Comparison of ENCODE assay signal across 10 cellular contexts in the genomic region with DNA sequence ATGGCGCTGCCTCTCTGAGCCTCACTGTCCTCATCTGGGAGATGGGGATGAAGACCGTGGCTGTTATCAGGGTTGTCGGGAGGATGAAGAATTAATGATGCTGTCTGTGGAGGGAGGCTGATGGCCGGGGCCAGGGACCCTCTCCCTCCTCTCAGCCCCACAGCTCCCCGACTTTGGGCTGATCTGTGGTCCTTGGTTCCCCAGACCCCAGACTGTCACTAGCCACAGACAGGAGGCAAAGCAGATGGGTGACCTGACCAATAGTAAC. TPM values are rescaled to one million over a fixed set of nuclear protein-coding genes. Genes with fewer than 3 reads are reported as not detected.
A peak's percentile ranks its signal among the peaks of the same experiment; 100 is the strongest.
DNase-seq lines count a peak whose midpoint lies in the region; ATAC-seq and TF ChIP-seq lines count a peak whose summit lies in the region.
"Not testable (repeated sequence)": the region's sequence is repeated elsewhere in the genome, so short reads cannot be mapped to it uniquely, and the experiment has no call there.
"Had no signal": no experiment of that assay in that cellular context is flagged by ENCODE, and none has a peak within 500 bp of the region (broad histone marks: within the 10 kb centered on the region; RNA-seq: fewer than 3 reads in every experiment).

No MANE protein-coding gene starts in this region.

- not testable (repeated sequence) for ATAC-seq in CD4-positive, alpha-beta T cell (ENCODE audit: poor library complexity); activated B cell treated with CpG ODN at 0.5 μM for 24 hours (ENCODE audit: low read depth); activated T-helper 17 cell treated with anti-CD3 and anti-CD28 coated beads, Interleukin-2, amount 50 U/mL, for 72 hours (replicated peaks); natural killer cell treated with Interleukin-12 subunit alpha and Interleukin-12 subunit beta and Interleukin-15 and Interleukin-18, amount 100 ng/mL, for 72 hours; stimulated activated naive CD8-positive, alpha-beta T cell treated with anti-CD3 and anti-CD28 coated beads, Interleukin-15, amount 100 ng/mL, for 72 hours

- not testable (repeated sequence) for BruUV-seq in MCF 10A (replicated peaks; lab: Mats Ljungman, UMichigan)

- POLR2A ChIA-PET in CD4-positive, alpha-beta T cell (lab: Charles Lee); activated B cell treated with CpG ODN at 0.5 μM for 24 hours (lab: Charles Lee): not testable (repeated sequence)
- POLR2A ChIA-PET in MCF 10A (lab: Yijun Ruan, JAX) = interaction anchor here (0.8 kb wide), 1 partner anchor 14 kb away, joined by 4 read pairs; no protein-coding TSS in a partner anchor

- H3K36me3 Mint-ChIP-seq in CD4-positive, alpha-beta T cell (ENCODE audit: low read depth); activated B cell treated with CpG ODN at 0.5 μM for 24 hours (ENCODE audit: low read depth); activated T-helper 17 cell treated with anti-CD3 and anti-CD28 coated beads, Interleukin-2, amount 50 U/mL, for 72 hours (ENCODE audit: low read depth); MCF 10A (ENCODE audit: insufficient read depth, unreplicated experiment); natural killer cell treated with Interleukin-12 subunit alpha and Interleukin-12 subunit beta and Interleukin-15 and Interleukin-18, amount 100 ng/mL, for 72 hours: not testable (repeated sequence)

- H3K9me3 Mint-ChIP-seq in CD4-positive, alpha-beta T cell; activated B cell treated with CpG ODN at 0.5 μM for 24 hours; activated T-helper 17 cell treated with anti-CD3 and anti-CD28 coated beads, Interleukin-2, amount 50 U/mL, for 72 hours; MCF 10A (ENCODE audit: unreplicated experiment); natural killer cell treated with Interleukin-12 subunit alpha and Interleukin-12 subunit beta and Interleukin-15 and Interleukin-18, amount 100 ng/mL, for 72 hours; stimulated activated naive CD8-positive, alpha-beta T cell treated with anti-CD3 and anti-CD28 coated beads, Interleukin-15, amount 100 ng/mL, for 72 hours: not testable (repeated sequence)

- H3K27me3 ChIP-seq in CD4-positive, alpha-beta T cell (ENCODE audit: control insufficient read depth, insufficient read depth, low read length); HL-60 (ENCODE audit: insufficient read depth, poor library complexity, severe bottlenecking); layer of hippocampus (ENCODE audit: control insufficient read depth, insufficient read depth, low read length): not testable (repeated sequence)

- H3K4me3 Mint-ChIP-seq in CD4-positive, alpha-beta T cell = peak overlapping the region; percentile 49
- peak overlapping the region; percentile 58 for H3K4me3 Mint-ChIP-seq in activated B cell treated with CpG ODN at 0.5 μM for 24 hours
- H3K4me3 Mint-ChIP-seq in activated T-helper 17 cell treated with anti-CD3 and anti-CD28 coated beads, Interleukin-2, amount 50 U/mL, for 72 hours = peak overlapping the region; percentile 43
- peak overlapping the region; percentile 16 for H3K4me3 Mint-ChIP-seq in MCF 10A (ENCODE audit: unreplicated experiment)
- peak overlapping the region; percentile 55 for H3K4me3 Mint-ChIP-seq in natural killer cell treated with Interleukin-12 subunit alpha and Interleukin-12 subunit beta and Interleukin-15 and Interleukin-18, amount 100 ng/mL, for 72 hours
- peak overlapping the region; percentile 28 to 54 for H3K4me3 Mint-ChIP-seq in stimulated activated naive CD8-positive, alpha-beta T cell treated with anti-CD3 and anti-CD28 coated beads, Interleukin-15, amount 100 ng/mL, for 72 hours

- intact Hi-C loops in CD4-positive, alpha-beta T cell (cut with DNase I, micrococcal nuclease); activated B cell treated with CpG ODN at 0.5 μM for 24 hours (cut with micrococcal nuclease); MCF 10A (cut with micrococcal nuclease): not testable (repeated sequence)

- CTCF ChIA-PET in CD4-positive, alpha-beta T cell (lab: Charles Lee) = interaction anchor here (1.4 kb wide), 1 partner anchor 12 kb away, joined by 3 read pairs; no protein-coding TSS in a partner anchor
- CTCF ChIA-PET in activated B cell treated with CpG ODN at 0.5 μM for 24 hours (lab: Charles Lee); MCF 10A (lab: Yijun Ruan, JAX): not testable (repeated sequence)

- H3K27me3 Mint-ChIP-seq in CD4-positive, alpha-beta T cell = peaks cover 37% of the 10 kb centered on the region
- not testable (repeated sequence) for H3K27me3 Mint-ChIP-seq in activated B cell treated with CpG ODN at 0.5 μM for 24 hours; MCF 10A (ENCODE audit: insufficient read depth, unreplicated experiment); natural killer cell treated with Interleukin-12 subunit alpha and Interleukin-12 subunit beta and Interleukin-15 and Interleukin-18, amount 100 ng/mL, for 72 hours
- H3K27me3 Mint-ChIP-seq in activated T-helper 17 cell treated with anti-CD3 and anti-CD28 coated beads, Interleukin-2, amount 50 U/mL, for 72 hours = peaks cover 17% of the 10 kb centered on the region
- H3K27me3 Mint-ChIP-seq in stimulated activated naive CD8-positive, alpha-beta T cell treated with anti-CD3 and anti-CD28 coated beads, Interleukin-15, amount 100 ng/mL, for 72 hours = peaks cover 51% of the 10 kb centered on the region

- not testable (repeated sequence) for H3K27ac ChIP-seq in CD4-positive, alpha-beta T cell (ENCODE audit: low read depth, low read length); HL-60 (replicated peaks)
- H3K27ac ChIP-seq in layer of hippocampus (ENCODE audit: low read depth, low read length) = peak overlapping the region; percentile 30

- DNase-seq in CD4-positive, alpha-beta T cell; HL-60 (ENCODE audit: low read depth in 1 of 2, low spot score in 1 of 2); activated B cell treated with CpG ODN at 0.5 μM for 24 hours; MCF 10A (ENCODE audit: unreplicated experiment); natural killer cell treated with Interleukin-12 subunit alpha and Interleukin-12 subunit beta and Interleukin-15 and Interleukin-18, amount 100 ng/mL, for 72 hours (ENCODE audit: low spot score); stimulated activated naive CD8-positive, alpha-beta T cell treated with anti-CD3 and anti-CD28 coated beads, Interleukin-15, amount 100 ng/mL, for 72 hours: not testable (repeated sequence)

- peak overlapping the region; percentile 66 for H3K4me3 ChIP-seq in HL-60 (replicated peaks; ENCODE audit: insufficient read depth, low read length)

- H3K4me1 Mint-ChIP-seq in CD4-positive, alpha-beta T cell (ENCODE audit: low read depth); activated B cell treated with CpG ODN at 0.5 μM for 24 hours; activated T-helper 17 cell treated with anti-CD3 and anti-CD28 coated beads, Interleukin-2, amount 50 U/mL, for 72 hours; MCF 10A (ENCODE audit: insufficient read depth, unreplicated experiment); natural killer cell treated with Interleukin-12 subunit alpha and Interleukin-12 subunit beta and Interleukin-15 and Interleukin-18, amount 100 ng/mL, for 72 hours (ENCODE audit: low read depth in 2 of 2); stimulated activated naive CD8-positive, alpha-beta T cell treated with anti-CD3 and anti-CD28 coated beads, Interleukin-15, amount 100 ng/mL, for 72 hours: not testable (repeated sequence)

- H3K9me3 ChIP-seq in CD4-positive, alpha-beta T cell (ENCODE audit: control insufficient read depth, low read length) = not testable (repeated sequence)

- H3K27ac Mint-ChIP-seq in CD4-positive, alpha-beta T cell; activated B cell treated with CpG ODN at 0.5 μM for 24 hours; activated T-helper 17 cell treated with anti-CD3 and anti-CD28 coated beads, Interleukin-2, amount 50 U/mL, for 72 hours; MCF 10A (ENCODE audit: low read depth, unreplicated experiment); natural killer cell treated with Interleukin-12 subunit alpha and Interleukin-12 subunit beta and Interleukin-15 and Interleukin-18, amount 100 ng/mL, for 72 hours; stimulated activated naive CD8-positive, alpha-beta T cell treated with anti-CD3 and anti-CD28 coated beads, Interleukin-15, amount 100 ng/mL, for 72 hours: not testable (repeated sequence)

- not testable (repeated sequence) for TF ChIP-seq CTCF in CD4-positive, alpha-beta T cell (IDR thresholded peaks at IDR 0.05); HL-60 (IDR thresholded peaks at IDR 0.05; ENCODE audit: insufficient read depth, low read length); activated B cell treated with CpG ODN at 0.5 μM for 24 hours (IDR thresholded peaks at IDR 0.05); MCF 10A (IDR thresholded peaks at IDR 0.05; ENCODE audit: unreplicated experiment)

RNA-seq across cellular contexts. Expression of gene BMP8B, which starts 1.6 kb away (rescaled TPM):
- total RNA-seq in CD4-positive, alpha-beta T cell = under 1 TPM in 1 of 2 experiments, not detected in 1; 0.06 TPM
- total RNA-seq in activated B cell treated with CpG ODN at 0.5 μM for 24 hours (1.2 and 1.4 TPM in 2 replicates), MCF 10A (2022) (0.21 and 0.52 TPM in 2 replicates)
- under 1 TPM; 0.08 to 0.37 TPM for total RNA-seq in activated T-helper 17 cell treated with anti-CD3 and anti-CD28 coated beads, Interleukin-2, amount 50 U/mL, for 72 hours
- total RNA-seq in natural killer cell treated with Interleukin-12 subunit alpha and Interleukin-12 subunit beta and Interleukin-15 and Interleukin-18, amount 100 ng/mL, for 72 hours = 1 to 10 TPM in 1 of 2 donors, under 1 TPM in 1; 0.84 to 1.8 TPM

RNA-seq across cellular contexts. Expression of gene OXCT2, which starts 15.9 kb away (rescaled TPM):
- total RNA-seq in CD4-positive, alpha-beta T cell = not detected
- total RNA-seq in activated B cell treated with CpG ODN at 0.5 μM for 24 hours (1.2 TPM in 2 replicates), MCF 10A (2022) (not detected in 2 replicates)
- total RNA-seq in activated T-helper 17 cell treated with anti-CD3 and anti-CD28 coated beads, Interleukin-2, amount 50 U/mL, for 72 hours = 1 to 10 TPM in 1 of 2 donors, under 1 TPM in 1; 0.69 to 1.1 TPM
- under 1 TPM; 0.47 to 0.59 TPM for total RNA-seq in natural killer cell treated with Interleukin-12 subunit alpha and Interleukin-12 subunit beta and Interleukin-15 and Interleukin-18, amount 100 ng/mL, for 72 hours
- total RNA-seq: A673, H4 had no signal

RNA-seq across cellular contexts. Expression of gene PPIE, which starts 48.4 kb away (rescaled TPM):
- 10 to 100 TPM; 45.0 to 46.7 TPM for total RNA-seq in CD4-positive, alpha-beta T cell
- 64.9 and 68.5 TPM in 2 replicates for total RNA-seq in activated B cell treated with CpG ODN at 0.5 μM for 24 hours
- 10 to 100 TPM; 56.0 to 68.7 TPM for total RNA-seq in activated T-helper 17 cell treated with anti-CD3 and anti-CD28 coated beads, Interleukin-2, amount 50 U/mL, for 72 hours
- 44.8 and 45.8 TPM in 2 replicates for total RNA-seq in MCF 10A (2022)
- total RNA-seq in natural killer cell treated with Interleukin-12 subunit alpha and Interleukin-12 subunit beta and Interleukin-15 and Interleukin-18, amount 100 ng/mL, for 72 hours = 10 to 100 TPM; 60.0 to 61.2 TPM
